In the genomic region with DNA sequence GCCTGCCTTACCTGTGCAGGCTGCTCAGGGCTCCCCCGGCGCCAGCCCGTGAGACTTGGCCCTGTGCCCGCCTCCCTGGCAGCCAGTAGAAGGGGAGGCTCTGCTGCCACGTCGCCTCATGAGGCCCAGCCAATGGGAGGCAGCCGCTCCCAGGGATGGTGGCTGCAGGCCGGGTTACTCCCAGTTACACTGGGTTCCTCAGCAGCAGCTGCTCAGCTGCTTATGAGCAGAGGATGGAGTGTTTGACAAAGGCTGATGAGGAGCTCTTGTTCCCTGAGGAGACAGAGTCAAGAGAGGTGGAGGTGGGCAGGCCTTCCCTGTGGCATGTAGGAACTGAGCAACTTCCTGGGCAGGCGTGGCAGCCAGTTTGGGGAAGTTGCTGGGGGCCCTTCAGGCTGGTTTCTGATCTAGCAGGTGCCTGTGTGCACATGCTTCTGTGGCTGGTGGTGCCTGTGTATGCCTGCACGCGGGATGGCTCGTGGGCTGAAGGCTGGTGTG, we compare ENCODE assay signal across 8 cellular contexts. TPM values are rescaled to one million over a fixed set of nuclear protein-coding genes. Genes with fewer than 3 reads are reported as not detected.
DNase-seq lines count a peak whose midpoint lies in the region; ATAC-seq, FAIRE-seq and TF ChIP-seq lines count a peak whose summit lies in the region.

No MANE protein-coding gene starts in this region.

- H3K4me1 ChIP-seq in keratinocyte (ENCODE audit: control insufficient read depth, extremely low read depth, insufficient read depth, low read length) = peaks cover 41% of the 10 kb centered on the region

- ATAC-seq in GM19397 (IDR thresholded peaks at IDR 0.05; ENCODE audit: unreplicated experiment) = peak; percentile 56
- peak; percentile 69 for ATAC-seq in T-helper 17 cell

- H3K36me3 ChIP-seq in keratinocyte (ENCODE audit: control insufficient read depth in 2 of 2, extremely low read depth in 1 of 2, insufficient read depth in 2 of 2, low read length in 2 of 2) = peaks cover 27 to 54% of the 10 kb centered on the region in 2 experiments

- dilution Hi-C loops in keratinocyte (cut with MboI; ENCODE audit: extremely low pct_ligation_motif_present, low sequenced_read_pairs) = no loop called here

- H3K9ac ChIP-seq in keratinocyte (ENCODE audit: control insufficient read depth, extremely low read depth, insufficient read depth, low read length) = peak overlapping the region; percentile 30

- no peak overlapping the region for H2AFZ ChIP-seq in keratinocyte (ENCODE audit: control insufficient read depth, low read length)

- FAIRE-seq in keratinocyte (lab: Jason Lieb, UNC) = peak; percentile 93

- H3K27ac ChIP-seq in keratinocyte (ENCODE audit: control insufficient read depth, insufficient read depth, low read length) = peak overlapping the region; percentile 67

- peaks cover 76% of the 10 kb centered on the region for H3K79me2 ChIP-seq in keratinocyte (ENCODE audit: control insufficient read depth, insufficient read depth, low read length)

- peak overlapping the region; percentile 65 for H3K4me2 ChIP-seq in keratinocyte (ENCODE audit: control insufficient read depth, extremely low read depth, insufficient read depth, low read depth, low read length)

- H3K36me3 Mint-ChIP-seq in T-helper 17 cell (ENCODE audit: low read depth) = no peaks in the 10 kb centered on the region

- H4K20me1 ChIP-seq in keratinocyte (ENCODE audit: control insufficient read depth, extremely low read depth, insufficient read depth, low read length) = peaks cover 21% of the 10 kb centered on the region

- H3K9me3 ChIP-seq in T-helper 17 cell (ENCODE audit: control insufficient read depth, low read length, poor library complexity, severe bottlenecking) = no peaks in the 10 kb centered on the region
- no peaks in the 10 kb centered on the region for H3K9me3 ChIP-seq in keratinocyte (ENCODE audit: control insufficient read depth, low read depth, low read length)

- TF ChIP-seq CTCF in keratinocyte (optimal IDR thresholded peaks at IDR 0.05 in 1 of 3, IDR thresholded peaks at IDR 0.05 in 1 of 3, conservative IDR thresholded peaks at IDR 0.05 in 1 of 3; ENCODE audit: extremely low read depth in 1 of 3, insufficient read depth in 2 of 3, low read length in 3 of 3) = peak in 1 of 3 experiments; percentile 1

- peak overlapping the region; percentile 63 for H3K4me3 Mint-ChIP-seq in T-helper 17 cell

- no peaks in the 10 kb centered on the region for H3K27me3 Mint-ChIP-seq in T-helper 17 cell

- DNase-seq in DMS53 (lab: John Stamatoyannopoulos, UW) (peak; percentile 99), NCI-H1092 treated with DMSO at 0.1 percent for 48 hours (lab: John Stamatoyannopoulos, UW) (peak; percentile 99), T-helper 17 cell (no peak), keratinocyte (ENCODE audit: low read depth, low spot score) (no peak), OCI-M2 (lab: John Stamatoyannopoulos, UW; ENCODE audit: unreplicated experiment) (no peak), glomerular visceral epithelial cell (ENCODE audit: extremely low spot score) (no peak)
- no peak for DNase-seq in activated effector memory CD4-positive, alpha-beta T cell treated with Interleukin-2 at 50 U/mL for 16 hours

- H3K4me3 ChIP-seq in keratinocyte (ENCODE audit: control insufficient read depth in 2 of 3, extremely low read depth in 1 of 3, insufficient read depth in 2 of 3, low read depth in 1 of 3, low read length in 3 of 3) = peak overlapping the region in 1 of 3 experiments; percentile 1

- no peak overlapping the region for H3K27ac Mint-ChIP-seq in T-helper 17 cell

- peaks cover 11% of the 10 kb centered on the region for H3K4me1 Mint-ChIP-seq in T-helper 17 cell

- no peaks in the 10 kb centered on the region for H3K27me3 ChIP-seq in keratinocyte (ENCODE audit: control insufficient read depth, extremely low read depth, insufficient read depth, low read length)

- peaks cover 11% of the 10 kb centered on the region for H3K9me1 ChIP-seq in keratinocyte (ENCODE audit: control insufficient read depth, extremely low read depth, insufficient read depth, low read length)

RNA-seq across cellular contexts. Expression of a gene that starts 5.6 kb away (rescaled TPM):
- 1 to 10 TPM; 4.6 to 5.5 TPM for total RNA-seq in T-helper 17 cell
- polyA plus RNA-seq in keratinocyte = 50.1 to 62.5 TPM (median 57.0 TPM) in 3 replicates
- polyA plus RNA-seq in keratinocyte (2011; ENCODE audit: low read depth) = 12.6 TPM
- 27.3 and 32.3 TPM in 2 replicates for polyA plus RNA-seq in keratinocyte (2011; cell fraction: cytosol; rRNA removed)
- 199 and 235 TPM in 2 replicates for polyA plus RNA-seq in keratinocyte (2011; cell fraction: nucleus; rRNA removed)
- 33.2 and 47.8 TPM in 2 replicates for polyA plus RNA-seq in keratinocyte (2012; ENCODE audit: low replicate concordance)
- polyA minus RNA-seq in keratinocyte = 59.1 to 118 TPM (median 79.8 TPM) in 3 replicates
- polyA minus RNA-seq in keratinocyte (2011; cell fraction: cytosol; rRNA and poly(A)+ RNA removed) = 25.9 TPM
- 60.7 and 73.3 TPM in 2 replicates for polyA minus RNA-seq in keratinocyte (2011; cell fraction: nucleus; rRNA and poly(A)+ RNA removed)

RNA-seq across cellular contexts. Expression of a gene that starts 58.8 kb away (rescaled TPM):
- 1 to 10 TPM in 1 of 2 donors, under 1 TPM in 1; 0.68 to 1.2 TPM for total RNA-seq in T-helper 17 cell
- 5.1 to 7.7 TPM (median 5.4 TPM) in 3 replicates for polyA plus RNA-seq in keratinocyte
- 5.5 TPM for polyA plus RNA-seq in keratinocyte (2011; ENCODE audit: low read depth)
- polyA plus RNA-seq in keratinocyte (2011; cell fraction: cytosol; rRNA removed) = 4.5 and 5.2 TPM in 2 replicates
- 5.9 and 6.0 TPM in 2 replicates for polyA plus RNA-seq in keratinocyte (2011; cell fraction: nucleus; rRNA removed)
- polyA plus RNA-seq in keratinocyte (2012; ENCODE audit: low replicate concordance) = 3.8 and 13.1 TPM in 2 replicates
- 1.7 to 7.6 TPM (median 4.8 TPM) in 3 replicates for polyA minus RNA-seq in keratinocyte
- 8.2 TPM for polyA minus RNA-seq in keratinocyte (2011; cell fraction: cytosol; rRNA and poly(A)+ RNA removed)
- polyA minus RNA-seq in keratinocyte (2011; cell fraction: nucleus; rRNA and poly(A)+ RNA removed) = 4.1 and 4.7 TPM in 2 replicates

Comparison
In these comparisons a context has a peak if more than half of its experiments do, and no peak if none do; other contexts are left out.
1. DNase-seq: peak in DMS53 (single experiment) and NCI-H1092 treated with DMSO at 0.1 percent for 48 hours (single experiment); none in T-helper 17 cell (0 of 3), keratinocyte (single experiment), activated effector memory CD4-positive, alpha-beta T cell treated with Interleukin-2 at 50 U/mL for 16 hours (single experiment), OCI-M2 (single experiment) and glomerular visceral epithelial cell (single experiment).